8 cellular contexts compared by ENCODE assay signal in genomic region chr9:137454506-137455360, GRCh38. TPM values are rescaled to one million over a fixed set of nuclear protein-coding genes. Genes with fewer than 3 reads are reported as not detected.
DNase-seq lines count a peak whose midpoint lies in the region; ATAC-seq, FAIRE-seq and TF ChIP-seq lines count a peak whose summit lies in the region.

No MANE protein-coding gene starts in this region.

- H3K27ac ChIP-seq in SK-N-SH (ENCODE audit: low read depth in 2 of 2, low read length in 1 of 2) (peak overlapping the region in 1 of 2 experiments; percentile 83; a peak in 2 of 4 replicates), left lung (peak overlapping the region; percentile 42 to 65), temporal lobe (ENCODE audit: low read depth, low read length) (peak overlapping the region; percentile 12)

- peak; percentile 22; the same call in 1 of the 2 replicates for TF ChIP-seq RAD21 in SK-N-SH (IDR thresholded peaks at IDR 0.05; ENCODE audit: low read length)

- peaks cover 16% of the 10 kb centered on the region for H4K20me1 ChIP-seq in SK-N-SH (ENCODE audit: insufficient read depth)

- POLR2A ChIA-PET in SK-N-SH (lab: Yijun Ruan, JAX): no interaction called here

- H3K36me3 ChIP-seq in SK-N-SH (replicated peaks in 1 of 2; ENCODE audit: control insufficient read depth in 1 of 2, insufficient read depth in 2 of 2, low read length in 1 of 2) (peaks cover under 1 to 34% of the 10 kb centered on the region in 2 experiments), bronchial epithelial cell (ENCODE audit: control insufficient read depth, insufficient read depth, low read length) (peaks cover 26% of the 10 kb centered on the region), left lung (peaks cover 0 to 19% of the 10 kb centered on the region in 2 donors)

- H3K9me2 ChIP-seq in SK-N-SH: no peaks in the 10 kb centered on the region

- H3K4me2 ChIP-seq in SK-N-SH: no peak overlapping the region

- TF ChIP-seq EP300 in SK-N-SH (IDR thresholded peaks at IDR 0.05; ENCODE audit: borderline replicate concordance in 1 of 2, low read depth in 1 of 2, low read length in 1 of 2): no peak

- TF ChIP-seq CTCF in SK-N-SH (IDR thresholded peaks at IDR 0.05) (no peak), bronchial epithelial cell (IDR thresholded peaks at IDR 0.05; ENCODE audit: insufficient read depth, low read length, severe bottlenecking) (no peak), left lung (IDR thresholded peaks at IDR 0.05) (no peak)

- no peaks in the 10 kb centered on the region for H3K27me3 ChIP-seq in SK-N-SH (ENCODE audit: insufficient read depth)
- H3K27me3 ChIP-seq in bronchial epithelial cell (ENCODE audit: control insufficient read depth, insufficient read depth, low read length): no peaks in the 10 kb centered on the region
- H3K27me3 ChIP-seq in left lung: peaks cover 0 to 9% of the 10 kb centered on the region in 2 donors

- H3F3A ChIP-seq in SK-N-SH (replicated peaks; ENCODE audit: insufficient read depth): no peaks in the 10 kb centered on the region

- H3K4me3 ChIP-seq in SK-N-SH (ENCODE audit: low read depth in 2 of 2, low read length in 1 of 2): no peak overlapping the region
- H3K4me3 ChIP-seq in bronchial epithelial cell (ENCODE audit: low read depth, low read length): peak overlapping the region; percentile 45
- H3K4me3 ChIP-seq in left lung: peak overlapping the region; percentile 32 to 50

- no peak overlapping the region for H3K9ac ChIP-seq in SK-N-SH

- intact Hi-C loops in left lung (cut with DNase I): no loop called here

- H3K9me3 ChIP-seq in SK-N-SH (no peaks in the 10 kb centered on the region), left lung (no peaks in the 10 kb centered on the region)

- CTCF ChIA-PET in SK-N-SH (lab: Yijun Ruan, JAX): interaction anchor here (1.1 to 5.7 kb wide), 4 partner anchors 10 to 153 kb away, joined by 3 to 53 read pairs (median 8); partner anchors contain the start of genes ENTPD8, EXD3, NOXA1 and NRARP

- FAIRE-seq in bronchial epithelial cell (lab: Jason Lieb, UNC): no peak

- peaks cover 10% of the 10 kb centered on the region; the same call in 1 of the 2 replicates for H3K79me2 ChIP-seq in SK-N-SH (ENCODE audit: insufficient read depth)

- no peak; the same call in 2 of the 3 replicates for ATAC-seq in SK-N-SH treated with all-trans-retinoic acid at 6 μM for 48 hours
- ATAC-seq in left lung: peak; percentile 22
- ATAC-seq in HG02678 (IDR thresholded peaks at IDR 0.05; ENCODE audit: unreplicated experiment): no peak
- ATAC-seq in GM18873 (IDR thresholded peaks at IDR 0.05; ENCODE audit: low FRiP score, unreplicated experiment): no peak

- H2AFZ ChIP-seq in SK-N-SH (ENCODE audit: low read depth): no peak overlapping the region

- H3K4me1 ChIP-seq in SK-N-SH (ENCODE audit: control insufficient read depth in 1 of 2, insufficient read depth in 2 of 2, low read depth in 1 of 2, low read length in 1 of 2) (peaks cover 18 to 50% of the 10 kb centered on the region in 2 experiments), left lung (peaks cover 10 to 46% of the 10 kb centered on the region in 2 donors)

- WGBS in SK-N-SH (ENCODE audit: low lambda C conversion rate): 96% methylated on average over 22 of the region's 33 CpGs

- DNase-seq in SK-N-SH (peak; percentile 75), bronchial epithelial cell (ENCODE audit: low read depth) (no peak), left lung (peak; percentile 55 to 80)
- no peak for DNase-seq in stimulated activated CD8-positive, alpha-beta memory T cell treated with anti-CD3 and anti-CD28 coated beads, Interleukin-4, amount 100 ng/mL, for 48 hours

TF ChIP-seq in SK-N-SH, 30 proteins besides CTCF, POLR2A, EP300 and RAD21 (continues in another document):
- no peak for TF ChIP-seq TCF12 (IDR thresholded peaks at IDR 0.05)
- no peak for TF ChIP-seq IRF3 (IDR thresholded peaks at IDR 0.05; ENCODE audit: low read depth, low read length)
- TF ChIP-seq CHD2 (IDR thresholded peaks at IDR 0.05; ENCODE audit: low read length, partially characterized antibody): peak; percentile 79
- TF ChIP-seq USF2 (IDR thresholded peaks at IDR 0.05; ENCODE audit: borderline replicate concordance, low read depth, low read length): peak; percentile 16; the same call in 1 of the 2 replicates
- TF ChIP-seq FOXM1 (IDR thresholded peaks at IDR 0.05; ENCODE audit: low read depth): no peak
- TF ChIP-seq ELF1 (IDR thresholded peaks at IDR 0.05): no peak
- no peak for TF ChIP-seq EZH2phosphoT487 (IDR thresholded peaks at IDR 0.05; ENCODE audit: borderline replicate concordance, low read depth)
- no peak for TF ChIP-seq YY1 (IDR thresholded peaks at IDR 0.05; ENCODE audit: low read depth)
- TF ChIP-seq GABPA (IDR thresholded peaks at IDR 0.05; ENCODE audit: low read depth): no peak
- TF ChIP-seq RFX5 (IDR thresholded peaks at IDR 0.05; ENCODE audit: low read length): no peak
- TF ChIP-seq TAF1 (IDR thresholded peaks at IDR 0.05; ENCODE audit: borderline replicate concordance, low read depth, low read length): no peak

TF ChIP-seq in SK-N-SH treated with all-trans-retinoic acid at 6 μM for 48 hours, 23 proteins besides CTCF, POLR2A, EP300 and RAD21 (continues in another document):
- TF ChIP-seq ZFP30 (CRISPR knock-in tag; IDR thresholded peaks at IDR 0.05) (no peak), ARNTL (CRISPR knock-in tag; IDR thresholded peaks at IDR 0.05; ENCODE audit: borderline replicate concordance, low read depth) (no peak), PATZ1 (CRISPR knock-in tag; IDR thresholded peaks at IDR 0.05; ENCODE audit: borderline replicate concordance) (no peak), ESRRG (CRISPR knock-in tag; IDR thresholded peaks at IDR 0.05) (no peak), TCF4 (CRISPR knock-in tag; IDR thresholded peaks at IDR 0.05; ENCODE audit: borderline replicate concordance) (no peak), TSHZ2 (CRISPR knock-in tag; IDR thresholded peaks at IDR 0.05) (no peak), ZNF565 (CRISPR knock-in tag; conservative IDR thresholded peaks at IDR 0.05; ENCODE audit: low read depth) (no peak), ZNF8 (CRISPR knock-in tag; IDR thresholded peaks at IDR 0.05) (no peak)

RNA-seq across cellular contexts. Expression of gene NSMF, which starts 4.4 kb away (rescaled TPM):
- 58.6 and 58.8 TPM in 2 replicates for polyA plus RNA-seq in SK-N-SH (2012; rRNA removed)
- polyA plus RNA-seq in SK-N-SH (2012; cell fraction: cytosol; rRNA removed): 23.7 and 36.2 TPM in 2 replicates
- 185 and 220 TPM in 2 replicates for polyA plus RNA-seq in SK-N-SH (2012; cell fraction: nucleus; rRNA removed)
- total RNA-seq in bronchial epithelial cell (15.1 and 17.9 TPM in 2 replicates), left lung (10 to 100 TPM; 29.5 to 31.4 TPM), temporal lobe (57.0 TPM)

RNA-seq across cellular contexts. Expression of gene ENTPD8, which starts 13.6 kb away (rescaled TPM):
- 0.18 and 0.30 TPM in 2 replicates for polyA plus RNA-seq in SK-N-SH (2012; rRNA removed)
- polyA plus RNA-seq in SK-N-SH (2012; cell fraction: cytosol; rRNA removed): 0.03 and 0.12 TPM in 2 replicates
- 2.2 and 2.6 TPM in 2 replicates for polyA plus RNA-seq in SK-N-SH (2012; cell fraction: nucleus; rRNA removed)
- total RNA-seq in bronchial epithelial cell (not detected in 2 replicates), left lung (under 1 TPM in 1 of 2 donors, not detected in 1; 0.15 TPM), temporal lobe (not detected)

RNA-seq across cellular contexts. Expression of gene NOXA1, which starts 31.5 kb away (rescaled TPM):
- 0.39 and 0.67 TPM in 2 replicates for polyA plus RNA-seq in SK-N-SH (2012; rRNA removed)
- polyA plus RNA-seq in SK-N-SH (2012; cell fraction: cytosol; rRNA removed): 0.12 and 0.22 TPM in 2 replicates
- polyA plus RNA-seq in SK-N-SH (2012; cell fraction: nucleus; rRNA removed): 5.1 and 9.4 TPM in 2 replicates
- total RNA-seq in bronchial epithelial cell: 0.53 and 2.3 TPM in 2 replicates
- total RNA-seq in left lung: 1 to 10 TPM; 6.1 to 8.7 TPM
- 2.0 TPM for total RNA-seq in temporal lobe

RNA-seq across cellular contexts. Expression of gene EXD3, which starts 31.8 kb away (rescaled TPM):
- polyA plus RNA-seq in SK-N-SH (2012; rRNA removed): 11.5 and 14.2 TPM in 2 replicates
- polyA plus RNA-seq in SK-N-SH (2012; cell fraction: cytosol; rRNA removed): 5.2 and 7.4 TPM in 2 replicates
- 50.1 and 63.9 TPM in 2 replicates for polyA plus RNA-seq in SK-N-SH (2012; cell fraction: nucleus; rRNA removed)
- total RNA-seq in bronchial epithelial cell (10.8 and 12.2 TPM in 2 replicates), left lung (10 to 100 TPM; 13.7 to 21.8 TPM), temporal lobe (14.0 TPM)

Comparison
In these comparisons a context has a peak if more than half of its experiments do, and no peak if none do; other contexts are left out.
1. DNase-seq: peak in SK-N-SH (single experiment) and left lung (2 of 2); none in bronchial epithelial cell (single experiment) and stimulated activated CD8-positive, alpha-beta memory T cell treated with anti-CD3 and anti-CD28 coated beads, Interleukin-4, amount 100 ng/mL, for 48 hours (single experiment).
2. H3K4me3 ChIP-seq: peak in bronchial epithelial cell (single experiment) and left lung (2 of 2); none in SK-N-SH (0 of 2).